Comparison of ENCODE assay signal across 34 cellular contexts in the genomic region with DNA sequence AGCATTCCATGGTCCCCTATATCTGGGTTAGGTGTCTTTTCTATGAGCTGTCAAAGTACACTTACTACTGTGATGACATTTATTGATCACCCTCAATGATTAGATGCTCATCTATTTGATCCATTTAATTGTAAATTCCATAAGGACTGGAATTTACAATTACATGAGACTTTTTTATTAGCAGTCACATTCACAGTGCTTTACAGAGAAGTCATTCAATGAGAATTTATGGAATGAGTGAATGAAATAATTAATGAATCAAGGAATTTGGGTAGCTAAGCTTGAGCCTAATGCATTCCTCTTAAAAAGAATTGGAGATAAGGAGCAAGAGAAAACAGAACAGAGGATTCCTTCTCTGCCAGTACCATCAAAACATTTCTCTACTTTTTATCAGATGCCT.
"Had no signal": no experiment of that assay in that cellular context is flagged by ENCODE, and none has a peak within 500 bp of the region (broad histone marks: within the 10 kb centered on the region; RNA-seq: fewer than 3 reads in every experiment).

No MANE protein-coding gene starts in this region.

- H3K9ac ChIP-seq: KMS-11 had no signal

- DNase-seq: Karpas-422, Kasumi-1, MG63, MM.1S, MV-4-11, NCI-H1048, NCI-H1092, NCI-H1092 treated with DMSO at 0.1 percent for 48 hours, NCI-H1105, NCI-H1105 treated with DMSO at 0.1 percent for 48 hours, NCI-H1417, NCI-H1417 treated with DMSO at 0.1 percent for 48 hours, NCI-H1436, NCI-H1436 treated with DMSO at 0.1 percent for 48 hours, NCI-H146, NCI-H1694, NCI-H1694 treated with DMSO at 0.1 percent for 48 hours, NCI-H187, NCI-H187 treated with DMSO at 0.1 percent for 48 hours, NCI-H1930, NCI-H2029, NCI-H2029 treated with DMSO at 0.1 percent for 48 hours, NCI-H2081, NCI-H2081 treated with DMSO at 0.1 percent for 48 hours, NCI-H2107, NCI-H2171, NCI-H2171 treated with DMSO at 0.1 percent for 48 hours, NCI-H2227 treated with DMSO at 0.1 percent for 48 hours, NCI-H345, NCI-H446, NCI-H446 treated with DMSO at 0.1 percent for 48 hours, NCI-H510A, NCI-H510A treated with DMSO at 0.1 percent for 48 hours had no signal

- H3K4me3 ChIP-seq: MG63 had no signal

- H3K27ac ChIP-seq: KMS-11 had no signal

- H3K27me3 ChIP-seq: MG63 had no signal

- H3K9me3 ChIP-seq: MG63 had no signal

- H3K36me3 ChIP-seq: MG63 had no signal

- H3K4me2 ChIP-seq: KMS-11 had no signal
